Comparison of ENCODE assay signal across 8 cellular contexts in genomic region chr1:145926706-145927072, GRCh38. TPM values are rescaled to one million over a fixed set of nuclear protein-coding genes. Genes with fewer than 3 reads are reported as not detected.
DNase-seq lines count a peak whose midpoint lies in the region; ATAC-seq, FAIRE-seq and TF ChIP-seq lines count a peak whose summit lies in the region.

No MANE protein-coding gene starts in this region.

- peak overlapping the region; percentile 98 for H3K9ac ChIP-seq in OCI-LY3 (ENCODE audit: low read length)

- H3K4me3 ChIP-seq in OCI-LY3 (ENCODE audit: low read length) (peak overlapping the region; percentile 90), neuron (ENCODE audit: low read length) (peak overlapping the region; percentile 84)

- no peaks in the 10 kb centered on the region for H3K9me3 ChIP-seq in OCI-LY3 (ENCODE audit: insufficient read depth, low read length)
- no peaks in the 10 kb centered on the region for H3K9me3 ChIP-seq in neuron (ENCODE audit: low read length)

- ATAC-seq in GM21367 (IDR thresholded peaks at IDR 0.05; ENCODE audit: unreplicated experiment) (peak; percentile 9), HG02884 (IDR thresholded peaks at IDR 0.05; ENCODE audit: unreplicated experiment) (no peak), HG02970 (IDR thresholded peaks at IDR 0.05; ENCODE audit: low FRiP score, unreplicated experiment) (no peak)

- no peak overlapping the region for H2AFZ ChIP-seq in OCI-LY3 (ENCODE audit: low read depth, low read length)
- no peak overlapping the region for H2AFZ ChIP-seq in neuron (ENCODE audit: low read depth, low read length)

- peaks cover 22% of the 10 kb centered on the region for H3K36me3 ChIP-seq in OCI-LY3 (replicated peaks; ENCODE audit: low read depth, low read length)
- peaks cover 27% of the 10 kb centered on the region for H3K36me3 ChIP-seq in neuron (ENCODE audit: insufficient read depth, low read length)

- DNase-seq in caudate nucleus (lab: John Stamatoyannopoulos, UW) = peak in 1 of 61 donors; percentile 47
- no peak for DNase-seq in AG08396 (ENCODE audit: low spot score)
- no peak for DNase-seq in frontal cortex (ENCODE audit: low spot score in 2 of 2)

- H3K4me1 ChIP-seq in OCI-LY3 (ENCODE audit: low read length) (peaks cover 21% of the 10 kb centered on the region), neuron (ENCODE audit: insufficient read depth, low read length) (peaks cover 14% of the 10 kb centered on the region)

- no peaks in the 10 kb centered on the region for H4K20me1 ChIP-seq in OCI-LY3 (ENCODE audit: insufficient read depth, low read length)

- FAIRE-seq in frontal cortex (lab: Jason Lieb, UNC) = no peak

- H3K27me3 ChIP-seq in OCI-LY3 (ENCODE audit: low read depth, low read length) (no peaks in the 10 kb centered on the region), neuron (ENCODE audit: insufficient read depth, low read length) (no peaks in the 10 kb centered on the region)

- TF ChIP-seq CTCF in OCI-LY3 (IDR thresholded peaks at IDR 0.05; ENCODE audit: low read depth, low read length) = no peak

- peaks cover 17% of the 10 kb centered on the region for H3K79me2 ChIP-seq in OCI-LY3 (ENCODE audit: low read length)

- H3K27ac ChIP-seq in OCI-LY3 (ENCODE audit: low read length) = peak overlapping the region; percentile 88
- peak overlapping the region; percentile 98 for H3K27ac ChIP-seq in caudate nucleus (ENCODE audit: low read depth, low read length)

- peak overlapping the region; percentile 92 for H3K4me2 ChIP-seq in OCI-LY3 (ENCODE audit: low read length)

RNA-seq across cellular contexts. Expression of gene RBM8A, which starts 0.6 kb away (rescaled TPM):
- total RNA-seq in frontal cortex = 81.1 TPM

RNA-seq across cellular contexts. Expression of gene PEX11B, which starts 8.2 kb away (rescaled TPM):
- 35.5 TPM for total RNA-seq in frontal cortex

RNA-seq across cellular contexts. Expression of gene ITGA10, which starts 16.8 kb away (rescaled TPM):
- total RNA-seq in frontal cortex = 0.82 TPM

RNA-seq across cellular contexts. Expression of gene LIX1L, which starts 31.1 kb away (rescaled TPM):
- total RNA-seq in frontal cortex = 17.1 TPM

RNA-seq across cellular contexts. Expression of gene ANKRD34A, which starts 37.7 kb away (rescaled TPM):
- 1.6 TPM for total RNA-seq in frontal cortex
